In genomic region chr14:84622357-84622756, GRCh38 we compare ENCODE assay signal across 22 cellular contexts.
"Had no signal": no experiment of that assay in that cellular context is flagged by ENCODE, and none has a peak within 500 bp of the region (broad histone marks: within the 10 kb centered on the region; RNA-seq: fewer than 3 reads in every experiment).

No MANE protein-coding gene starts in this region.

- H3K4me1 ChIP-seq: foreskin keratinocyte, lower lobe of right lung, tibial artery had no signal

- DNase-seq: activated CD4-positive, alpha-beta T cell treated with anti-CD3 and anti-CD28 coated beads, Interleukin-2, amount 10 ng/mL, durations not matched to agents 7 days and 5 days; activated CD8-positive, alpha-beta T cell treated with anti-CD3 and anti-CD28 coated beads, Interleukin-2, amount 10 ng/mL, durations not matched to agents 7 days and 5 days; activated naive CD4-positive, alpha-beta T cell treated with anti-CD3 and anti-CD28 coated beads for 36 hours; activated T-cell treated with anti-CD3 and anti-CD28 coated beads, Interleukin-2, amount 50 U/mL, for 24 hours; aorta; effector memory CD4-positive, alpha-beta T cell; foreskin keratinocyte; glutamatergic neuron; hippocampal formation; islet precursor cell; lower lobe of right lung; midbrain; posterior cingulate gyrus; right cardiac atrium; stimulated activated naive CD8-positive, alpha-beta T cell treated with anti-CD3 and anti-CD28 coated beads, Interleukin-15, Interleukin-2, amounts not matched to agents 100 U/mL and 50 U/mL, for 24 hours; substantia nigra; tibial artery had no signal

- H3K36me3 ChIP-seq: lower lobe of right lung, tibial artery had no signal

- H3K9me3 ChIP-seq: lower lobe of right lung, tibial artery had no signal

- H3K27ac ChIP-seq: epithelial cell of prostate, foreskin keratinocyte, lower lobe of right lung, tibial artery had no signal

- H3K27me3 ChIP-seq: foreskin keratinocyte, tibial artery had no signal

- H3K9me3 Mint-ChIP-seq: activated naive CD4-positive, alpha-beta T cell treated with anti-CD3 and anti-CD28 coated beads for 36 hours; dendritic cell treated with granulocyte-macrophage colony-stimulating factor and Interleukin-4, amounts not matched to agents 40 ng/mL and 50 ng/mL, for 4 days; T-helper 1 cell treated with Interleukin-12 subunit alpha and Interleukin-12 subunit beta and Interleukin-4 antibody, amounts not matched to agents 30 μg/mL and 1 μg/mL, for 36 hours had no signal

- H3K4me1 Mint-ChIP-seq: activated CD4-positive, alpha-beta T cell treated with anti-CD3 and anti-CD28 coated beads, Interleukin-2, amount 10 ng/mL, durations not matched to agents 7 days and 5 days; nephron had no signal

- H3K27me3 Mint-ChIP-seq: activated CD4-positive, alpha-beta T cell treated with anti-CD3 and anti-CD28 coated beads, Interleukin-2, amount 10 ng/mL, durations not matched to agents 7 days and 5 days; activated T-cell treated with anti-CD3 and anti-CD28 coated beads, Interleukin-2, amount 50 U/mL, for 24 hours; dendritic cell treated with granulocyte-macrophage colony-stimulating factor and Interleukin-4, amounts not matched to agents 40 ng/mL and 50 ng/mL, for 4 days had no signal

- H3K4me3 ChIP-seq: lower lobe of right lung, tibial artery had no signal

- H3K4me3 Mint-ChIP-seq: activated CD4-positive, alpha-beta T cell treated with anti-CD3 and anti-CD28 coated beads, Interleukin-2, amount 10 ng/mL, durations not matched to agents 7 days and 5 days; activated CD8-positive, alpha-beta T cell treated with anti-CD3 and anti-CD28 coated beads, Interleukin-2, amount 10 ng/mL, durations not matched to agents 7 days and 5 days; activated naive CD4-positive, alpha-beta T cell treated with anti-CD3 and anti-CD28 coated beads for 36 hours; activated T-cell treated with anti-CD3 and anti-CD28 coated beads, Interleukin-2, amount 50 U/mL, for 24 hours; dendritic cell treated with granulocyte-macrophage colony-stimulating factor and Interleukin-4, amounts not matched to agents 40 ng/mL and 50 ng/mL, for 4 days; nephron; T-helper 1 cell treated with Interleukin-12 subunit alpha and Interleukin-12 subunit beta and Interleukin-4 antibody, amounts not matched to agents 30 μg/mL and 1 μg/mL, for 36 hours had no signal

- H3K27ac Mint-ChIP-seq: activated CD4-positive, alpha-beta T cell treated with anti-CD3 and anti-CD28 coated beads, Interleukin-2, amount 10 ng/mL, durations not matched to agents 7 days and 5 days; activated CD8-positive, alpha-beta T cell treated with anti-CD3 and anti-CD28 coated beads, Interleukin-2, amount 10 ng/mL, durations not matched to agents 7 days and 5 days; activated naive CD4-positive, alpha-beta T cell treated with anti-CD3 and anti-CD28 coated beads for 36 hours; activated T-cell treated with anti-CD3 and anti-CD28 coated beads, Interleukin-2, amount 50 U/mL, for 24 hours; activated T-helper 2 cell treated with anti-CD3 and anti-CD28 coated beads, Interferon-gamma antibody, Interleukin-2, Interleukin-4, amounts not matched to agents 10 μg/mL and 5 μg/mL and 100 μg/mL, durations not matched to agents 14 hours and 24 hours and 36 hours; dendritic cell treated with granulocyte-macrophage colony-stimulating factor and Interleukin-4, amounts not matched to agents 40 ng/mL and 50 ng/mL, for 4 days; nephron; T-helper 1 cell treated with Interleukin-12 subunit alpha and Interleukin-12 subunit beta and Interleukin-4 antibody, amounts not matched to agents 30 μg/mL and 1 μg/mL, for 36 hours had no signal

- ATAC-seq: activated CD8-positive, alpha-beta T cell treated with anti-CD3 and anti-CD28 coated beads, Interleukin-2, amount 10 ng/mL, durations not matched to agents 7 days and 5 days; foreskin keratinocyte; lower lobe of right lung; stimulated activated naive CD8-positive, alpha-beta T cell treated with anti-CD3 and anti-CD28 coated beads, Interleukin-15, Interleukin-2, amounts not matched to agents 100 U/mL and 50 U/mL, for 24 hours had no signal
